1 cellular context compared by ENCODE assay signal in genomic region chr15:96320703-96321421, GRCh38.
TF ChIP-seq lines count a peak whose summit lies in the region.

No MANE protein-coding gene starts in this region.

TF ChIP-seq in endothelial cell of umbilical vein, 7 proteins besides CTCF, POLR2A, EP300 and RAD21 (continued from another document):
- no peak for TF ChIP-seq EZH2 (IDR thresholded peaks at IDR 0.05; ENCODE audit: borderline replicate concordance, low read depth, low read length, severe bottlenecking)
- TF ChIP-seq FOS (IDR thresholded peaks at IDR 0.05; ENCODE audit: borderline replicate concordance, insufficient read depth, low read length) = no peak
- no peak for TF ChIP-seq POLR2AphosphoS5 (IDR thresholded peaks at IDR 0.05; ENCODE audit: insufficient read depth, low read depth, low read length)
- no peak for TF ChIP-seq JUN (IDR thresholded peaks at IDR 0.05; ENCODE audit: borderline replicate concordance, insufficient read depth, insufficient read length, low read depth)
- no peak for TF ChIP-seq GATA2 (IDR thresholded peaks at IDR 0.05; ENCODE audit: insufficient read depth, insufficient read length, low read depth, low read length)
- TF ChIP-seq MAX (IDR thresholded peaks at IDR 0.05; ENCODE audit: insufficient read depth, insufficient read length) = no peak
